In genomic region chr2:88493481-88493880, GRCh38 we compare ENCODE assay signal across 28 cellular contexts. TPM values are rescaled to one million over a fixed set of nuclear protein-coding genes. Genes with fewer than 3 reads are reported as not detected.
DNase-seq lines count a peak whose midpoint lies in the region; ATAC-seq, FAIRE-seq and TF ChIP-seq lines count a peak whose summit lies in the region.
"Had no signal": no experiment of that assay in that cellular context is flagged by ENCODE, and none has a peak within 500 bp of the region (broad histone marks: within the 10 kb centered on the region; RNA-seq: fewer than 3 reads in every experiment).

No MANE protein-coding gene starts in this region.

- peak; percentile 41; the same call in 2 of the 3 replicates for ATAC-seq in GM12878
- no peak for ATAC-seq in GM19452 (IDR thresholded peaks at IDR 0.05; ENCODE audit: unreplicated experiment)
- no peak for ATAC-seq in body of pancreas

- H3K9ac ChIP-seq in GM12878 (ENCODE audit: control insufficient read depth, insufficient read depth, low read length) = no peak overlapping the region
- H3K9ac ChIP-seq: BLaER1 had no signal

- no peaks in the 10 kb centered on the region for H4K20me1 ChIP-seq in GM12878 (ENCODE audit: control insufficient read depth, insufficient read depth)
- H4K20me1 ChIP-seq: BLaER1 had no signal

- H3K4me1 ChIP-seq in GM12878 (ENCODE audit: control insufficient read depth, insufficient read depth, low read length) (no peaks in the 10 kb centered on the region), body of pancreas (no peaks in the 10 kb centered on the region)
- H3K4me1 ChIP-seq: BE2C, BLaER1 had no signal

- POLR2A ChIA-PET in GM12878 (lab: Charles Lee) = no interaction called here

- no peak overlapping the region for H2AFZ ChIP-seq in GM12878 (ENCODE audit: control insufficient read depth, low read depth, low read length)

- intact Hi-C loops in GM12878 (cut with micrococcal nuclease; ENCODE audit: unreplicated experiment) (no loop called here), body of pancreas (cut with DNase I) (no loop called here)

- no peak overlapping the region for H3K27ac ChIP-seq in GM12878 (ENCODE audit: control insufficient read depth, insufficient read depth)
- no peak overlapping the region for H3K27ac ChIP-seq in body of pancreas
- H3K27ac ChIP-seq: BLaER1 had no signal

- H3K9me3 ChIP-seq in GM12878 (replicated peaks; ENCODE audit: control insufficient read depth, insufficient read depth, low read length) (no peaks in the 10 kb centered on the region), body of pancreas (no peaks in the 10 kb centered on the region)
- H3K9me3 ChIP-seq: BE2C, BLaER1 had no signal

- no peak for TF ChIP-seq EP300 in GM12878 (IDR thresholded peaks at IDR 0.05; ENCODE audit: borderline replicate concordance in 1 of 2, control insufficient read depth in 1 of 2, low read depth in 2 of 2, low read length in 2 of 2)

- CTCF ChIA-PET in GM12878 (lab: Yijun Ruan, JAX) = interaction anchor here (1.0 kb wide), 1 partner anchor 180 kb away, joined by 3 read pairs; no protein-coding TSS in a partner anchor

- no peak for TF ChIP-seq CTCF in GM12878 (IDR thresholded peaks at IDR 0.05 in 2 of 3, conservative IDR thresholded peaks at IDR 0.05 in 1 of 3; ENCODE audit: control insufficient read depth in 2 of 3, extremely low read depth in 1 of 3, insufficient read depth in 1 of 3, low read depth in 3 of 3, low read length in 3 of 3)
- TF ChIP-seq CTCF in body of pancreas (IDR thresholded peaks at IDR 0.05) = no peak

- H3K36me3 ChIP-seq in GM12878 (ENCODE audit: control insufficient read depth in 2 of 2, insufficient read depth in 2 of 2, low read length in 1 of 2) (no peaks in the 10 kb centered on the region), body of pancreas (replicated peaks in 1 of 2; ENCODE audit: insufficient read depth in 1 of 2, low read depth in 2 of 2) (no peaks in the 10 kb centered on the region)
- H3K36me3 ChIP-seq: BE2C, BLaER1 had no signal

- FAIRE-seq in GM12878 (lab: Jason Lieb, UNC) = no peak
- FAIRE-seq: A204.1, GM12892, GM18507 had no signal

- no peak overlapping the region for H3K4me3 ChIP-seq in GM12878
- H3K4me3 ChIP-seq in body of pancreas = no peak overlapping the region
- H3K4me3 ChIP-seq: BLaER1 had no signal

- no peak overlapping the region for H3K4me2 ChIP-seq in GM12878 (ENCODE audit: control insufficient read depth, insufficient read depth)
- H3K4me2 ChIP-seq: BLaER1 had no signal

- RAD21 ChIA-PET in GM12878 (lab: Charles Lee; ENCODE audit: unreplicated experiment) = no interaction called here

- in situ Hi-C loops in GM12878 (cut with MboI) = no loop called here

- WGBS in GM12878 (ENCODE audit: insufficient coverage, insufficient replicate concordance, low lambda C conversion rate, missing lambda C conversion rate) = 41% methylated on average over 4 of the region's 4 CpGs
- WGBS in body of pancreas, 2 donors = 62 to 68% methylated on average over 4 of the region's 4 CpGs

- no TSS peak for BruUV-seq in GM12878 (replicated peaks; lab: Mats Ljungman, UMichigan)

- SMC1A ChIA-PET in GM12878 (lab: Charles Lee; ENCODE audit: uncharacterized antibody, unreplicated experiment) = interaction anchor here (1.0 kb wide), 1 partner anchor 20 kb away, joined by 3 read pairs; no protein-coding TSS in a partner anchor

- no peak for TF ChIP-seq RAD21 in GM12878 (IDR thresholded peaks at IDR 0.05; ENCODE audit: insufficient read depth, low read depth, low read length)

- H3K79me2 ChIP-seq in GM12878 (ENCODE audit: control insufficient read depth, insufficient read depth, low read length) = no peaks in the 10 kb centered on the region

- no peak for TF ChIP-seq POLR2A in GM12878 (IDR thresholded peaks at IDR 0.05; ENCODE audit: low read depth, low read length)
- TF ChIP-seq POLR2A in body of pancreas (IDR thresholded peaks at IDR 0.05) = no peak

- H3K27me3 ChIP-seq in GM12878 (replicated peaks in 1 of 2; ENCODE audit: control insufficient read depth in 2 of 2, insufficient read depth in 2 of 2, low read length in 1 of 2) (no peaks in the 10 kb centered on the region; a peak in 1 of 4 replicates), body of pancreas (no peaks in the 10 kb centered on the region)
- H3K27me3 ChIP-seq: BE2C, BLaER1 had no signal

- DNase-seq in DMS53 treated with DMSO at 0.1 percent for 48 hours (lab: John Stamatoyannopoulos, UW; ENCODE audit: unreplicated experiment) = peak; percentile 90
- DNase-seq in GM12878 (ENCODE audit: low read depth, low spot score) = no peak
- peak; percentile 32 for DNase-seq in left kidney (ENCODE audit: low read depth, low spot score)
- no peak for DNase-seq in body of pancreas
- DNase-seq in HuH-7.5 (ENCODE audit: low spot score) = no peak
- DNase-seq in stimulated activated CD4-positive, alpha-beta T cell treated with anti-CD3 and anti-CD28 coated beads, Interleukin-2, amount 100 ng/mL, for 24 hours = no peak
- DNase-seq: 8988T; ACHN; BE2C; C1 segment of cervical spinal cord; CD4-positive, alpha-beta memory T cell; CD4-positive, CD25-positive, alpha-beta regulatory T cell; CD8-positive, alpha-beta memory T cell; COR-L47; DMS 273 treated with DMSO at 0.1 percent for 48 hours; DMS153; DMS79; DND-41; EL; GDM1 had no signal

TF ChIP-seq in GM12878, 131 proteins besides CTCF, POLR2A, EP300 and RAD21:
- TF ChIP-seq ZBTB11 (CRISPR knock-in tag; IDR thresholded peaks at IDR 0.05) = no peak
- TF ChIP-seq SPI1 (IDR thresholded peaks at IDR 0.05; ENCODE audit: borderline replicate concordance, insufficient read depth, low read depth, low read length) = peak; percentile 7; the same call in 1 of the 2 replicates
- TF ChIP-seq FOXK2 (IDR thresholded peaks at IDR 0.05) = no peak
- TF ChIP-seq ZBTB4 (CRISPR knock-in tag; IDR thresholded peaks at IDR 0.05) = no peak
- peak; percentile 92 for TF ChIP-seq NR2F1 (conservative IDR thresholded peaks at IDR 0.05)
TF ChIP-seq in GM12878: peak in this region for 2.

RNA-seq across cellular contexts. Expression of gene FOXI3, which starts 41.0 kb away (rescaled TPM):
- not detected in 2 replicates for total RNA-seq in GM12878 (2013; cell fraction: nucleolus; rRNA removed)
- total RNA-seq in GM12878 (2014; rRNA removed) (not detected in 2 replicates), GM12878 (2014; rRNA removed; fragmentation: Illumina TruSeq; extraction: Trizol) (not detected in 2 replicates), GM12878 (2021) (not detected in 2 replicates), body of pancreas (not detected)
- polyA plus RNA-seq in GM12878 (2011; ENCODE audit: low read depth) = not detected
- polyA plus RNA-seq in GM12878 (2011; rRNA removed) (not detected in 2 replicates), GM12878 (2014; fragmentation: Illumina TruSeq; extraction: Trizol) (not detected in 2 replicates), GM12878 (2014; fragmentation: Nextera tagmentation; extraction: Ambion mirVana) (not detected), GM12878 (2014; rRNA removed) (not detected in 2 replicates), GM12878 (2016; fragmentation: Nextera tagmentation; extraction: Ambion mirVana) (not detected)
- polyA plus RNA-seq in GM12878 (2011; cell fraction: cytosol; rRNA removed) = not detected in 2 replicates
- not detected in 2 replicates for polyA plus RNA-seq in GM12878 (2011; cell fraction: nucleus; rRNA removed)
- not detected in 2 replicates for polyA plus RNA-seq in GM12878 (2012)
- polyA minus RNA-seq in GM12878 (2011; rRNA and poly(A)+ RNA removed) = not detected in 2 replicates
- polyA minus RNA-seq in GM12878 (2011; cell fraction: cytosol; rRNA and poly(A)+ RNA removed) = not detected in 2 replicates
- polyA minus RNA-seq in GM12878 (2011; cell fraction: nucleus; rRNA and poly(A)+ RNA removed) = not detected in 2 replicates
- total RNA-seq: CD4-positive, alpha-beta memory T cell; CD4-positive, CD25-positive, alpha-beta regulatory T cell; CD8-positive, alpha-beta memory T cell; G401 had no signal
- polyA plus RNA-seq: AG04450; CD14-positive monocyte; CD4-positive, alpha-beta memory T cell; CD4-positive, CD25-positive, alpha-beta regulatory T cell; CD8-positive, alpha-beta memory T cell had no signal

Comparison
In these comparisons a context has a peak if more than half of its experiments do, and no peak if none do; other contexts are left out.
1. DNase-seq: peak in DMS53 treated with DMSO at 0.1 percent for 48 hours (single experiment) and left kidney (single experiment); none in GM12878 (single experiment), body of pancreas (0 of 4), HuH-7.5 (single experiment) and stimulated activated CD4-positive, alpha-beta T cell treated with anti-CD3 and anti-CD28 coated beads, Interleukin-2, amount 100 ng/mL, for 24 hours (0 of 2).